8 cellular contexts compared by ENCODE assay signal in the genomic region with DNA sequence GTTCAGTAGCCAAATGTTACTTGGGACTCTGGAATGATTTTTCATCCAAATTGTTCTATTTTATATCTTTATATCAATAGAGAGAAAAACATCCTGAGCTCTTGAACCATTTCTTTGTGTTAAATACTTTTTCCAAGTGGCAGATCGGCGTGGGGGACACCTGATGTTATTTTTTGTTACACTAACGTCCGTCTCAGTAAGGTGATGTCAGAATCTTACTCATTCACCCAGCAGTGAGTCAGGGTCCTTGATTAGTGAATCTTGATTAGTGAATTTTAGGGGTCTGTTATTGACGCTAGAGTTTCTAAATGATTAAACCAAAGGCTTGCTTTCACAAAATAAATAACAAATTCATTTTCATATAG. TPM values are rescaled to one million over a fixed set of nuclear protein-coding genes. Genes with fewer than 3 reads are reported as not detected.
DNase-seq lines count a peak whose midpoint lies in the region; ATAC-seq and TF ChIP-seq lines count a peak whose summit lies in the region.

No MANE protein-coding gene starts in this region.

- no peak overlapping the region for H4K5ac ChIP-seq in H9 (ENCODE audit: insufficient read length, low read depth, low read length)

- no peak overlapping the region for H3K4ac ChIP-seq in H9 (ENCODE audit: low read depth, low read length)

- H3K4me2 ChIP-seq in H9 (ENCODE audit: insufficient read depth, insufficient read length, low read length) = peak overlapping the region; percentile 95
- peak overlapping the region; percentile 75 for H3K4me2 ChIP-seq in SU-DHL-6 (ENCODE audit: low read depth, low read length, poor library complexity, severe bottlenecking)

- H3K4me3 Mint-ChIP-seq in H9 = peak overlapping the region; percentile 88 to 95

- H3K36me3 ChIP-seq in SU-DHL-6 (ENCODE audit: low read length) (no peaks in the 10 kb centered on the region), body of pancreas (replicated peaks in 1 of 2; ENCODE audit: insufficient read depth in 1 of 2, low read depth in 2 of 2) (no peaks in the 10 kb centered on the region)

- H3K27ac ChIP-seq in H9 (ENCODE audit: insufficient read length, low read depth, low read length) (no peak overlapping the region), SU-DHL-6 (ENCODE audit: low read depth, low read length) (no peak overlapping the region), body of pancreas (no peak overlapping the region)

- ATAC-seq in body of pancreas = no peak

- peaks cover 52 to 58% of the 10 kb centered on the region in 2 experiments for H3K4me1 Mint-ChIP-seq in H9

- H3K27me3 ChIP-seq in H9 (ENCODE audit: insufficient read depth, low read length) = no peaks in the 10 kb centered on the region
- no peaks in the 10 kb centered on the region for H3K27me3 ChIP-seq in SU-DHL-6 (ENCODE audit: low read length)
- no peaks in the 10 kb centered on the region for H3K27me3 ChIP-seq in body of pancreas

- no peaks in the 10 kb centered on the region for H3K79me1 ChIP-seq in H9 (ENCODE audit: insufficient read depth, low read depth, low read length, poor library complexity, severe bottlenecking)

- no peak for DNase-seq in H9
- peak; percentile 11 for DNase-seq in fibroblast of pulmonary artery (ENCODE audit: low read depth)
- DNase-seq in skeletal muscle cell (ENCODE audit: low read depth) = no peak
- no peak for DNase-seq in body of pancreas
- DNase-seq in hypothalamus (lab: John Stamatoyannopoulos, UW) = no peak
- DNase-seq in stimulated activated CD4-positive, alpha-beta T cell treated with anti-CD3 and anti-CD28 coated beads, Interleukin-15, amount 100 ng/mL, for 24 hours = no peak
- DNase-seq in anterior cingulate cortex (lab: John Stamatoyannopoulos, UW) = no peak

- TF ChIP-seq CTCF in H9 (conservative IDR thresholded peaks at IDR 0.05) (no peak), SU-DHL-6 (IDR thresholded peaks at IDR 0.05; ENCODE audit: insufficient read depth, low read length, poor library complexity, severe bottlenecking) (no peak), fibroblast of pulmonary artery (IDR thresholded peaks at IDR 0.05; ENCODE audit: low read length, missing control alignments) (no peak), body of pancreas (IDR thresholded peaks at IDR 0.05) (no peak)

- TF ChIP-seq POLR2A in body of pancreas (IDR thresholded peaks at IDR 0.05) = no peak

- no peak overlapping the region for H2BK20ac ChIP-seq in H9 (ENCODE audit: low read depth, low read length, poor library complexity, severe bottlenecking)

- no peak overlapping the region for H3K23ac ChIP-seq in H9 (ENCODE audit: insufficient read length, low read depth, low read length)

- H2AFZ ChIP-seq in H9 (ENCODE audit: low read length) (no peak overlapping the region), SU-DHL-6 (ENCODE audit: low read depth, low read length, severe bottlenecking) (no peak overlapping the region)

- peaks cover 21% of the 10 kb centered on the region; the same call in 1 of the 2 replicates for H3K79me2 ChIP-seq in H9 (ENCODE audit: insufficient read depth, low read length)
- peaks cover 59% of the 10 kb centered on the region for H3K79me2 ChIP-seq in SU-DHL-6 (ENCODE audit: insufficient read depth, low read length)

- peak overlapping the region; percentile 94 for H3K4me3 ChIP-seq in SU-DHL-6 (ENCODE audit: insufficient read depth, low read length, poor library complexity, severe bottlenecking)
- H3K4me3 ChIP-seq in fibroblast of pulmonary artery (replicated peaks; ENCODE audit: low read depth, low read length) = peak overlapping the region; percentile 88
- H3K4me3 ChIP-seq in skeletal muscle cell (ENCODE audit: low read depth, low read length) = peak overlapping the region; percentile 93
- no peak overlapping the region for H3K4me3 ChIP-seq in body of pancreas

- no CpG with 5 or more reads among the region's 5 CpGs for WGBS in H9 (ENCODE audit: extremely low coverage, insufficient read length, low lambda C conversion rate)
- WGBS in body of pancreas, 2 donors = 58 to 60% methylated on average over 5 of the region's 5 CpGs

- peaks cover 1 to 3% of the 10 kb centered on the region in 2 experiments; a peak in 3 of 5 replicates for H3K9me3 Mint-ChIP-seq in H9

- H2BK5ac ChIP-seq in H9 (ENCODE audit: insufficient read length, low read length) = no peak overlapping the region

- no peak overlapping the region for H2AK5ac ChIP-seq in H9 (ENCODE audit: insufficient read length, low read length)

- no peaks in the 10 kb centered on the region for H3K27me3 Mint-ChIP-seq in H9 (ENCODE audit: low read depth)

- H3K4me1 ChIP-seq in H9 (ENCODE audit: insufficient read depth, low read length) = no peaks in the 10 kb centered on the region
- peaks cover 26% of the 10 kb centered on the region for H3K4me1 ChIP-seq in body of pancreas

- H4K8ac ChIP-seq in H9 (replicated peaks; ENCODE audit: insufficient read length, low read depth, low read length) = no peak overlapping the region

- H2BK120ac ChIP-seq in H9 (ENCODE audit: low read depth, low read length, poor library complexity, severe bottlenecking) = no peak overlapping the region

- no peak overlapping the region for H3K14ac ChIP-seq in H9 (ENCODE audit: insufficient read depth, low read length)

- H3K9me2 ChIP-seq in SU-DHL-6 (replicated peaks; ENCODE audit: insufficient read depth, low read length) = no peaks in the 10 kb centered on the region

- peaks cover 3% of the 10 kb centered on the region for H3K23me2 ChIP-seq in H9 (ENCODE audit: insufficient read length, low read depth, low read length, poor library complexity, severe bottlenecking)

- no peak overlapping the region for H2BK12ac ChIP-seq in H9 (ENCODE audit: insufficient read length, low read depth, low read length)

- intact Hi-C loops in body of pancreas (cut with DNase I) = no loop called here

- H2BK15ac ChIP-seq in H9 (ENCODE audit: low read depth, low read length) = no peak overlapping the region

- H3K9me3 ChIP-seq in H9 (ENCODE audit: control insufficient read depth, low read depth, low read length) (no peaks in the 10 kb centered on the region), SU-DHL-6 (ENCODE audit: insufficient read depth, low read length) (no peaks in the 10 kb centered on the region), body of pancreas (no peaks in the 10 kb centered on the region)

- no peaks in the 10 kb centered on the region for H4K20me1 ChIP-seq in H9 (ENCODE audit: control insufficient read depth, insufficient read depth, insufficient read length)
- H4K20me1 ChIP-seq in SU-DHL-6 (ENCODE audit: low read depth, low read length) = peaks cover 34% of the 10 kb centered on the region

- H3T11ph ChIP-seq in H9 (ENCODE audit: low read length) = no peak overlapping the region

- no peak overlapping the region for H3K56ac ChIP-seq in H9 (ENCODE audit: insufficient read length, low read depth, low read length)

- peak overlapping the region in 2 of 3 experiments; percentile 49 to 70; a peak in 2 of 7 replicates for H3K27ac Mint-ChIP-seq in H9

- peaks cover 0 to 6% (median 2%) of the 10 kb centered on the region in 3 experiments; a peak in 2 of 7 replicates for H3K36me3 Mint-ChIP-seq in H9 (ENCODE audit: insufficient read depth in 1 of 3, low read depth in 3 of 3)

- no peak overlapping the region for H3K9ac ChIP-seq in H9 (ENCODE audit: extremely low read depth, insufficient read length, low read length)
- peak overlapping the region; percentile 88 for H3K9ac ChIP-seq in SU-DHL-6 (ENCODE audit: low read length)

- no peak overlapping the region for H4K91ac ChIP-seq in H9 (ENCODE audit: insufficient read length, low read depth, low read length)

- H3F3A ChIP-seq in SU-DHL-6 (ENCODE audit: insufficient read depth) = peaks cover 27% of the 10 kb centered on the region; the same call in 1 of the 2 replicates

- no peak overlapping the region for H3K18ac ChIP-seq in H9 (ENCODE audit: insufficient read length, low read depth, low read length)

RNA-seq across cellular contexts. Expression of a gene that starts 1.7 kb away (rescaled TPM):
- total RNA-seq in H9 (2021) = 45.7 and 48.8 TPM in 2 replicates
- 10 to 100 TPM; 13.8 to 18.7 TPM for total RNA-seq in body of pancreas

RNA-seq across cellular contexts. Expression of a gene that starts 37.7 kb away (rescaled TPM):
- 12.0 and 12.5 TPM in 2 replicates for total RNA-seq in H9 (2021)
- 10 to 100 TPM in 1 of 2 donors, 1 to 10 TPM in 1; 1.6 to 19.2 TPM for total RNA-seq in body of pancreas

Comparison
In these comparisons a context has a peak if more than half of its experiments do, and no peak if none do; other contexts are left out.
1. H3K4me3 ChIP-seq: peak in SU-DHL-6 (single experiment), fibroblast of pulmonary artery (single experiment) and skeletal muscle cell (single experiment); none in body of pancreas (0 of 2).